In the genomic region with DNA sequence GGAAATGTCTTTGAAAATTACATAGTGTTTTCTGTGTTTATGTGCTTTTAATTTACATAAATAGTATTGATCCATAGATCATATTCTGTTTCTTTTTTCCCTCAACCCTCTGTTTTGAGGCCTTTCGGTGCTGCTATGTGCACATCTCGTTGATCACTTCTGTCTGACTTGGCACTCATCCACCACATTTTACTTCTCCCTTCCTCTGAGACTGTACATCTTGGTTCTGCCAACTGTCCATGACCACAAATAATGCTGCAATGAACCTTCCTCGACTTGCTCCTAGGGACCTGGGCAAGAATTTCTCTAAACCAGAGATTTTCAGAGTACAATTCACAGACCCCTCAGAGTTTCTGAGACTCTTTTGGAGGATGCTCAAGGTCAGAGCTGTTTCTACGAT, we compare ENCODE assay signal across 23 cellular contexts.
DNase-seq lines count a peak whose midpoint lies in the region; ATAC-seq, FAIRE-seq and TF ChIP-seq lines count a peak whose summit lies in the region.
"Had no signal": no experiment of that assay in that cellular context is flagged by ENCODE, and none has a peak within 500 bp of the region (broad histone marks: within the 10 kb centered on the region; RNA-seq: fewer than 3 reads in every experiment).

No MANE protein-coding gene starts in this region.

- no peak overlapping the region; the same call in 1 of the 2 replicates for H2BK20ac ChIP-seq in H1 (ENCODE audit: low read length)

- H3K18ac ChIP-seq in H1 (ENCODE audit: extremely low read depth, low read length): no peak overlapping the region

- H3K4me3 ChIP-seq in H1 (ENCODE audit: extremely low read depth in 1 of 4, insufficient read depth in 2 of 4, low read depth in 3 of 4, low read length in 4 of 4) (no peak overlapping the region), sigmoid colon (no peak overlapping the region)
- H3K4me3 ChIP-seq: left ventricle myocardium inferior, mucosa of descending colon had no signal

- no peak overlapping the region for H4K5ac ChIP-seq in H1 (ENCODE audit: insufficient read length, low read depth, low read length)

- H3K9me3 Mint-ChIP-seq in progenitor cell of endocrine pancreas (ENCODE audit: low read depth): peaks cover 29% of the 10 kb centered on the region
- H3K9me3 Mint-ChIP-seq: activated CD4-positive, alpha-beta T cell treated with anti-CD3 and anti-CD28 coated beads, Interleukin-2, amount 10 ng/mL, durations not matched to agents 24 days and 14 days; IgD-negative memory B cell; immature natural killer cell; T-cell had no signal

- CTCF ChIA-PET in H1 (lab: Charles Lee; ENCODE audit: partially characterized antibody): no interaction called here

- H2BK5ac ChIP-seq in H1 (ENCODE audit: low read depth, low read length): no peak overlapping the region

- no peak overlapping the region for H3K4me2 ChIP-seq in H1 (ENCODE audit: insufficient read depth in 1 of 2, low read depth in 2 of 2, low read length in 2 of 2)

- H3K14ac ChIP-seq in H1 (ENCODE audit: insufficient read length): no peak overlapping the region

- no peak overlapping the region for H4K91ac ChIP-seq in H1 (replicated peaks; ENCODE audit: insufficient read length, low read length)

- H3K79me1 ChIP-seq in H1 (ENCODE audit: low read depth, low read length): no peaks in the 10 kb centered on the region

- TF ChIP-seq POLR2A in H1 (IDR thresholded peaks at IDR 0.05; ENCODE audit: control extremely low read depth in 1 of 2, low read depth in 2 of 2, low read length in 2 of 2) (no peak), sigmoid colon (IDR thresholded peaks at IDR 0.05) (no peak)

- no peaks in the 10 kb centered on the region for H3K4me1 Mint-ChIP-seq in progenitor cell of endocrine pancreas (ENCODE audit: low read depth)
- H3K4me1 Mint-ChIP-seq: activated CD4-positive, alpha-beta T cell treated with anti-CD3 and anti-CD28 coated beads, Interleukin-2, amount 10 ng/mL, durations not matched to agents 24 days and 14 days; IgD-negative memory B cell had no signal

- peaks cover 2 to 14% (median 10%) of the 10 kb centered on the region in 4 experiments for H3K4me1 ChIP-seq in H1 (replicated peaks in 1 of 4; ENCODE audit: control insufficient read depth in 3 of 4, insufficient read depth in 4 of 4, low read length in 3 of 4)
- H3K4me1 ChIP-seq in sigmoid colon: peaks cover 0 to 38% (median 17%) of the 10 kb centered on the region in 4 donors

- no peak overlapping the region for H3K4me3 Mint-ChIP-seq in progenitor cell of endocrine pancreas (ENCODE audit: low read depth)
- H3K4me3 Mint-ChIP-seq: activated CD4-positive, alpha-beta T cell treated with anti-CD3 and anti-CD28 coated beads, Interleukin-2, amount 10 ng/mL, durations not matched to agents 24 days and 14 days; IgD-negative memory B cell; immature natural killer cell; T-cell had no signal

- 0 out of 2 replicates have a peak, but pooled peaks cover 1% of the 10 kb centered on the region for H3K23me2 ChIP-seq in H1 (ENCODE audit: low read depth, low read length)

- H4K20me1 ChIP-seq in H1 (replicated peaks in 1 of 2; ENCODE audit: control insufficient read depth in 1 of 2, insufficient read depth in 2 of 2, low read length in 2 of 2): peaks cover 0 to 3% of the 10 kb centered on the region in 2 experiments

- no peaks in the 10 kb centered on the region for H3K79me2 ChIP-seq in H1 (ENCODE audit: control insufficient read depth in 1 of 2, insufficient read depth in 2 of 2, low read length in 2 of 2)

- no peak overlapping the region for H3K23ac ChIP-seq in H1 (ENCODE audit: insufficient read length)

- H3K27ac ChIP-seq in H1 (ENCODE audit: low read depth, low read length) (no peak overlapping the region), sigmoid colon (peak overlapping the region in 3 of 4 donors; percentile 23 to 40 (median 38))
- H3K27ac ChIP-seq: brain microvascular endothelial cell, left ventricle myocardium inferior had no signal

- peaks cover 7% of the 10 kb centered on the region for H3K27me3 Mint-ChIP-seq in progenitor cell of endocrine pancreas

- no peak overlapping the region for H3K9ac ChIP-seq in H1 (replicated peaks in 1 of 4; ENCODE audit: extremely low read depth in 1 of 4, low read depth in 3 of 4, low read length in 3 of 4)

- intact Hi-C loops in sigmoid colon (cut with DNase I): no loop called here

- H2AK5ac ChIP-seq in H1 (ENCODE audit: low read depth, low read length): no peak overlapping the region

- H2AFZ ChIP-seq in H1 (ENCODE audit: low read length): no peak overlapping the region

- no peak overlapping the region for H2BK12ac ChIP-seq in H1 (ENCODE audit: low read depth, low read length)

- ATAC-seq in HG02973 (IDR thresholded peaks at IDR 0.05; ENCODE audit: unreplicated experiment): no peak
- ATAC-seq: mucosa of descending colon had no signal

- FAIRE-seq in H1 (lab: Jason Lieb, UNC): no peak

- no peak for TF ChIP-seq RAD21 in H1 (IDR thresholded peaks at IDR 0.05 in 1 of 2, conservative IDR thresholded peaks at IDR 0.05 in 1 of 2; ENCODE audit: low read depth in 2 of 2, low read length in 2 of 2)

- DNase-seq in NCI-H2227 (lab: John Stamatoyannopoulos, UW; ENCODE audit: unreplicated experiment) (peak; percentile 65), NCI-H2227 treated with DMSO at 0.1 percent for 48 hours (lab: John Stamatoyannopoulos, UW) (no peak), NOMO-1 treated with DMSO at 0.1 percent for 48 hours (lab: John Stamatoyannopoulos, UW; ENCODE audit: unreplicated experiment) (peak; percentile 66), H1 (ENCODE audit: low read depth in 1 of 2, low spot score in 2 of 2) (no peak), sigmoid colon (no peak), progenitor cell of endocrine pancreas (ENCODE audit: low spot score, unreplicated experiment) (no peak), NCI-H2029 treated with DMSO at 0.1 percent for 48 hours (lab: John Stamatoyannopoulos, UW) (no peak)
- DNase-seq: activated CD4-positive, alpha-beta T cell treated with anti-CD3 and anti-CD28 coated beads, Interleukin-2, amount 10 ng/mL, durations not matched to agents 24 days and 14 days; activated CD8-positive, alpha-beta memory T cell treated with anti-CD3 and anti-CD28 coated beads, Interleukin-2, amount 50 U/mL, for 48 hours; activated effector memory CD4-positive, alpha-beta T cell treated with Interleukin-2 at 50 U/mL for 16 hours; brain microvascular endothelial cell; cortex of kidney; immature natural killer cell; left ventricle myocardium inferior; MM.1S; mucosa of descending colon; NCI-H1930; NCI-H524; SHP77; stimulated activated CD8-positive, alpha-beta memory T cell treated with anti-CD3 and anti-CD28 coated beads, Interleukin-4, amount 100 ng/mL, for 48 hours; T-cell had no signal

- TF ChIP-seq CTCF in H1 (IDR thresholded peaks at IDR 0.05; ENCODE audit: control extremely low read depth in 1 of 3, insufficient read depth in 1 of 3, low read depth in 1 of 3, low read length in 3 of 3): no peak
- no peak for TF ChIP-seq CTCF in sigmoid colon (IDR thresholded peaks at IDR 0.05)
- TF ChIP-seq CTCF in progenitor cell of endocrine pancreas (IDR thresholded peaks at IDR 0.05; ENCODE audit: unreplicated experiment): no peak

- WGBS in H1 (ENCODE audit: extremely low coverage in 1 of 2, insufficient coverage in 1 of 2, insufficient read length in 1 of 2, insufficient replicate concordance in 2 of 2, low coverage in 1 of 2, low lambda C conversion rate in 2 of 2, missing lambda C conversion rate in 1 of 2), 2 experiments: 75% methylated on average over 4 of the region's 4 CpGs; no CpG with 5 or more reads in 1 of the 2 experiments
- 49 to 58% methylated on average over 4 of the region's 4 CpGs for WGBS in sigmoid colon, 2 donors

- H3K36me3 ChIP-seq in H1 (ENCODE audit: control insufficient read depth in 2 of 4, insufficient read depth in 4 of 4, low read length in 3 of 4) (no peaks in the 10 kb centered on the region), sigmoid colon (no peaks in the 10 kb centered on the region)
- H3K36me3 ChIP-seq: brain microvascular endothelial cell, left ventricle myocardium inferior had no signal

- H3K27ac Mint-ChIP-seq in progenitor cell of endocrine pancreas: no peak overlapping the region
- H3K27ac Mint-ChIP-seq: activated CD4-positive, alpha-beta T cell treated with anti-CD3 and anti-CD28 coated beads, Interleukin-2, amount 10 ng/mL, durations not matched to agents 24 days and 14 days; IgD-negative memory B cell; T-cell had no signal

- H2BK15ac ChIP-seq in H1 (ENCODE audit: low read length): no peak overlapping the region

- H3K4ac ChIP-seq in H1 (replicated peaks; ENCODE audit: insufficient read length, low read depth, low read length): peak overlapping the region; percentile 84

- no peaks in the 10 kb centered on the region for H3K27me3 ChIP-seq in H1 (replicated peaks in 1 of 4; ENCODE audit: control insufficient read depth in 3 of 4, extremely low read depth in 1 of 4, insufficient read depth in 3 of 4, low read length in 3 of 4)
- H3K27me3 ChIP-seq in sigmoid colon: no peaks in the 10 kb centered on the region

- H3K56ac ChIP-seq in H1 (replicated peaks; ENCODE audit: insufficient read length, low read depth, low read length): no peak overlapping the region

- POLR2A ChIA-PET in H1 (lab: Charles Lee; ENCODE audit: partially characterized antibody): interaction anchor here (1.0 to 1.2 kb wide), 2 partner anchors 9 to 12 kb away, joined by 3 read pairs; no protein-coding TSS in a partner anchor

- H4K8ac ChIP-seq in H1 (ENCODE audit: extremely low read depth, insufficient read depth, low read length): no peak overlapping the region

- H3K9me3 ChIP-seq in H1 (ENCODE audit: insufficient read depth in 2 of 2, low read depth in 1 of 2, low read length in 1 of 2) (no peaks in the 10 kb centered on the region), sigmoid colon (no peaks in the 10 kb centered on the region)
- H3K9me3 ChIP-seq: left ventricle myocardium inferior, mucosa of descending colon had no signal

- H2BK120ac ChIP-seq in H1 (replicated peaks; ENCODE audit: low read depth, low read length): no peak overlapping the region

- H3K36me3 Mint-ChIP-seq in progenitor cell of endocrine pancreas (ENCODE audit: insufficient read depth): no peaks in the 10 kb centered on the region
- H3K36me3 Mint-ChIP-seq: IgD-negative memory B cell, immature natural killer cell, T-cell had no signal

- TF ChIP-seq EP300 in H1 (IDR thresholded peaks at IDR 0.05; ENCODE audit: borderline replicate concordance in 1 of 2, low read depth in 2 of 2, low read length in 2 of 2) (no peak), sigmoid colon (IDR thresholded peaks at IDR 0.05) (no peak)

TF ChIP-seq in H1, 55 proteins besides CTCF, POLR2A, EP300 and RAD21 (continues in another document):
- TF ChIP-seq SUZ12 (IDR thresholded peaks at IDR 0.05; ENCODE audit: low read length) (no peak), CHD2 (IDR thresholded peaks at IDR 0.05; ENCODE audit: low read length) (no peak), POLR2AphosphoS5 (IDR thresholded peaks at IDR 0.05; ENCODE audit: low read depth, low read length) (no peak), SIN3A (conservative IDR thresholded peaks at IDR 0.05 in 1 of 2, IDR thresholded peaks at IDR 0.05 in 1 of 2; ENCODE audit: low read depth in 1 of 2, low read length in 2 of 2) (no peak), JUN (IDR thresholded peaks at IDR 0.05; ENCODE audit: low read depth, low read length) (no peak), SIX5 (IDR thresholded peaks at IDR 0.05; ENCODE audit: low read depth, low read length) (no peak), NRF1 (IDR thresholded peaks at IDR 0.05; ENCODE audit: low read depth, low read length) (no peak), CEBPB (IDR thresholded peaks at IDR 0.05; ENCODE audit: low read depth, low read length) (no peak)

Comparison
In these comparisons a context has a peak if more than half of its experiments do, and no peak if none do; other contexts are left out.
1. DNase-seq: peak in NCI-H2227 (single experiment) and NOMO-1 treated with DMSO at 0.1 percent for 48 hours (single experiment); none in NCI-H2227 treated with DMSO at 0.1 percent for 48 hours (single experiment), H1 (0 of 2), sigmoid colon (single experiment), progenitor cell of endocrine pancreas (single experiment) and NCI-H2029 treated with DMSO at 0.1 percent for 48 hours (single experiment).